In the genomic region with DNA sequence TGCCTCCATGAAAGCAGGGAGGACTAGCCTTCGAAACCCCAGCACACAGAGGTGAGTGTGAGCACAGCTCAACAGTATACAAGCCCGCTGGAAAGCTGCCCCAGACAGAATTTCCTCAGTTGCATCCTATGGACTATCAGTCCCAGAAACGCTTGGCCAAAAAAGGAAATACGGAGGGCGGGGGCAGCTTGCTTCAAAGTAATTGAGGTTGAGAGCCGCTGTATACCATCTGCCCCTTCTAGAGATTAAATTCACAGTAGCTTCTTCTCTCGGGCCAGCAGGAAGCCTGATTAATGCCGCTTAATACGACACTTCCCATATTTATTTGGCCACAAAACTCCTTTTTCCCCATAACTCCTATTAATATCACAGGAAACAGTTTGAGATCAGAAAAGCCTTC, we compare ENCODE assay signal across 12 cellular contexts.
A peak's percentile ranks its signal among the peaks of the same experiment; 100 is the strongest.
DNase-seq lines count a peak whose midpoint lies in the region; ATAC-seq and TF ChIP-seq lines count a peak whose summit lies in the region.
"Had no signal": no experiment of that assay in that cellular context is flagged by ENCODE, and none has a peak within 500 bp of the region (broad histone marks: within the 10 kb centered on the region; RNA-seq: fewer than 3 reads in every experiment).

No MANE protein-coding gene starts in this region.

- POLR2A ChIA-PET in naive thymus-derived CD8-positive, alpha-beta T cell (lab: Charles Lee) = interaction anchor here (1.3 kb wide), 1 partner anchor 13 kb away, joined by 3 read pairs; no protein-coding TSS in a partner anchor

- peak overlapping the region; percentile 48 for H3K4me3 ChIP-seq in NB4 (ENCODE audit: low read depth, low read length)
- H3K4me3 ChIP-seq: coronary artery had no signal

- peak overlapping the region; percentile 73 for H3K27ac Mint-ChIP-seq in dendritic cell treated with granulocyte-macrophage colony-stimulating factor and Interleukin-4, amounts not matched to agents 40 ng/mL and 50 ng/mL, for 4 days
- H3K27ac Mint-ChIP-seq in naive thymus-derived CD8-positive, alpha-beta T cell = peak overlapping the region in 7 of 10 donors; percentile 17 to 98 (median 79)
- H3K27ac Mint-ChIP-seq: activated B cell treated with CpG ODN at 0.5 μM for 24 hours had no signal

- no peak for TF ChIP-seq CTCF in NB4 (IDR thresholded peaks at IDR 0.05; ENCODE audit: low read depth, low read length)

- DNase-seq in D341Med (ENCODE audit: low spot score) (peak; percentile 80), NB4 (ENCODE audit: low read depth) (peak; percentile 37), NOMO-1 treated with DMSO at 0.1 percent for 48 hours (lab: John Stamatoyannopoulos, UW; ENCODE audit: unreplicated experiment) (no peak), A172 (ENCODE audit: low spot score) (no peak)
- no peak for DNase-seq in naive thymus-derived CD8-positive, alpha-beta T cell
- DNase-seq: activated B cell treated with CpG ODN at 0.5 μM for 24 hours, NCI-H1105 treated with DMSO at 0.1 percent for 48 hours, NCI-H510A had no signal

- H3K4me3 Mint-ChIP-seq in dendritic cell treated with granulocyte-macrophage colony-stimulating factor and Interleukin-4, amounts not matched to agents 40 ng/mL and 50 ng/mL, for 4 days = peak overlapping the region; percentile 35
- peak overlapping the region in 5 of 10 donors; percentile 26 to 66 (median 44) for H3K4me3 Mint-ChIP-seq in naive thymus-derived CD8-positive, alpha-beta T cell
- H3K4me3 Mint-ChIP-seq: activated B cell treated with CpG ODN at 0.5 μM for 24 hours had no signal

- no peaks in the 10 kb centered on the region for H3K9me3 Mint-ChIP-seq in dendritic cell treated with granulocyte-macrophage colony-stimulating factor and Interleukin-4, amounts not matched to agents 40 ng/mL and 50 ng/mL, for 4 days
- H3K9me3 Mint-ChIP-seq in naive thymus-derived CD8-positive, alpha-beta T cell = peaks cover 0 to 5% (median 0%) of the 10 kb centered on the region in 9 donors
- H3K9me3 Mint-ChIP-seq: activated B cell treated with CpG ODN at 0.5 μM for 24 hours had no signal

- H3K27me3 Mint-ChIP-seq in dendritic cell treated with granulocyte-macrophage colony-stimulating factor and Interleukin-4, amounts not matched to agents 40 ng/mL and 50 ng/mL, for 4 days = no peaks in the 10 kb centered on the region
- H3K27me3 Mint-ChIP-seq in naive thymus-derived CD8-positive, alpha-beta T cell = no peaks in the 10 kb centered on the region

- H3K4me1 Mint-ChIP-seq in dendritic cell treated with granulocyte-macrophage colony-stimulating factor and Interleukin-4, amounts not matched to agents 40 ng/mL and 50 ng/mL, for 4 days (ENCODE audit: low read depth) = peaks cover 99% of the 10 kb centered on the region
- peaks cover 46 to 71% (median 54%) of the 10 kb centered on the region in 4 donors for H3K4me1 Mint-ChIP-seq in naive thymus-derived CD8-positive, alpha-beta T cell

- H3K36me3 Mint-ChIP-seq in dendritic cell treated with granulocyte-macrophage colony-stimulating factor and Interleukin-4, amounts not matched to agents 40 ng/mL and 50 ng/mL, for 4 days (ENCODE audit: low read depth) = no peaks in the 10 kb centered on the region
- H3K36me3 Mint-ChIP-seq in naive thymus-derived CD8-positive, alpha-beta T cell = no peaks in the 10 kb centered on the region

- ATAC-seq in naive thymus-derived CD8-positive, alpha-beta T cell = no peak
- ATAC-seq in GM19351 (IDR thresholded peaks at IDR 0.05; ENCODE audit: unreplicated experiment) (no peak), HG03039 (IDR thresholded peaks at IDR 0.05; ENCODE audit: unreplicated experiment) (no peak)

- intact Hi-C loops in dendritic cell treated with granulocyte-macrophage colony-stimulating factor and Interleukin-4, amounts not matched to agents 40 ng/mL and 50 ng/mL, for 4 days (cut with micrococcal nuclease) = loop anchor here (5.0 to 10.0 kb wide), 2 partner anchors 64 to 73 kb away; no protein-coding TSS in a partner anchor

- TF ChIP-seq POLR2A in NB4 (IDR thresholded peaks at IDR 0.05; ENCODE audit: extremely low read depth, insufficient read length) = no peak

Comparison
In these comparisons a context has a peak if more than half of its experiments do, and no peak if none do; other contexts are left out.
1. DNase-seq: peak in D341Med (single experiment) and NB4 (single experiment); none in naive thymus-derived CD8-positive, alpha-beta T cell (0 of 10), NOMO-1 treated with DMSO at 0.1 percent for 48 hours (single experiment) and A172 (single experiment).